14 cellular contexts compared by ENCODE assay signal in the genomic region with DNA sequence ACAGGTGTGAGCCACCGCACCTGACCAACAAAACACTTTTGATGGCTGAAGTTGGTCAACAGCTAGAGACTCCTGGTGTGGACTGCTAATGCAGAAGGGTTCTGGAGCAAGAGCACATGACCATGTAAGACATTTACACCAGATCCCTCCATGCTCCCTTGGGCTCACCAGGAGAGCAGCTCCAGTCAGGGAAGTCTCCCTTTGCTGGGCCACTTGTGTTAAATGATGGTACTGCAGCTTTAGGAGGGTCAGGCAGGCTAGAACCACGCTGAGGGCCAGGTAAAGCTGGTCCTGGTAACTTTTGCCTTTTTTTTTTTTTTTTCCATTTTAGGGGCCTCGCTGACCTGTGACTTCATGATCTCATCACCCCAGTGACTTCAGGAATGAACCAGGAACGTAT.
DNase-seq lines count a peak whose midpoint lies in the region; ATAC-seq, FAIRE-seq and TF ChIP-seq lines count a peak whose summit lies in the region.
"Had no signal": no experiment of that assay in that cellular context is flagged by ENCODE, and none has a peak within 500 bp of the region (broad histone marks: within the 10 kb centered on the region; RNA-seq: fewer than 3 reads in every experiment).

No MANE protein-coding gene starts in this region.

- no peaks in the 10 kb centered on the region for H3K4me1 Mint-ChIP-seq in activated naive CD4-positive, alpha-beta T cell treated with anti-CD3 and anti-CD28 coated beads for 36 hours (ENCODE audit: low read depth)

- intact Hi-C loops in activated naive CD4-positive, alpha-beta T cell treated with anti-CD3 and anti-CD28 coated beads for 36 hours (cut with micrococcal nuclease) = no loop called here

- no peaks in the 10 kb centered on the region for H3K79me1 ChIP-seq in H1 (ENCODE audit: low read depth, low read length)

- H3K23me2 ChIP-seq in H1 (ENCODE audit: low read depth, low read length) = no peaks in the 10 kb centered on the region

- H3K56ac ChIP-seq in H1 (replicated peaks; ENCODE audit: insufficient read length, low read depth, low read length) = no peak overlapping the region

- no peak overlapping the region for H2AFZ ChIP-seq in H1 (ENCODE audit: low read length)

- H3K36me3 Mint-ChIP-seq in activated naive CD4-positive, alpha-beta T cell treated with anti-CD3 and anti-CD28 coated beads for 36 hours (ENCODE audit: low read depth) = no peaks in the 10 kb centered on the region

- H2BK5ac ChIP-seq in H1 (ENCODE audit: low read depth, low read length) = no peak overlapping the region

- TF ChIP-seq EP300 in H1 (IDR thresholded peaks at IDR 0.05; ENCODE audit: borderline replicate concordance in 1 of 2, low read depth in 2 of 2, low read length in 2 of 2) = no peak

- H2BK12ac ChIP-seq in H1 (ENCODE audit: low read depth, low read length) = peak overlapping the region; percentile 64; the same call in 1 of the 2 replicates

- no peak for DNase-seq in H1 (ENCODE audit: low read depth in 1 of 2, low spot score in 2 of 2)
- no peak for DNase-seq in thoracic aorta (ENCODE audit: low spot score)
- DNase-seq in effector memory CD4-positive, alpha-beta T cell = no peak
- no peak for DNase-seq in stimulated activated naive CD8-positive, alpha-beta T cell treated with anti-CD3 and anti-CD28 coated beads, Interleukin-15, Interleukin-2, amounts not matched to agents 100 U/mL and 50 U/mL, for 24 hours
- DNase-seq in activated naive CD4-positive, alpha-beta T cell treated with anti-CD3 and anti-CD28 coated beads for 36 hours = no peak
- DNase-seq: amygdala; C1 segment of cervical spinal cord; stimulated activated CD4-positive, alpha-beta T cell treated with anti-CD3 and anti-CD28 coated beads, Interleukin-12 subunit alpha, Interleukin-12 subunit beta, amount 100 ng/mL, for 4 hours had no signal

- no peak for FAIRE-seq in H1 (lab: Jason Lieb, UNC)

- no peak overlapping the region for H3K4ac ChIP-seq in H1 (replicated peaks; ENCODE audit: insufficient read length, low read depth, low read length)

- TF ChIP-seq RAD21 in H1 (IDR thresholded peaks at IDR 0.05 in 1 of 2, conservative IDR thresholded peaks at IDR 0.05 in 1 of 2; ENCODE audit: low read depth in 2 of 2, low read length in 2 of 2) = peak in 1 of 2 experiments; percentile 8; a peak in 1 of 4 replicates

- H2BK20ac ChIP-seq in H1 (ENCODE audit: low read length) = no peak overlapping the region

- no peak overlapping the region for H3K27ac ChIP-seq in HEK293 (ENCODE audit: extremely low read depth, low read depth, low read length)
- no peak overlapping the region for H3K27ac ChIP-seq in H1 (ENCODE audit: low read depth, low read length)
- H3K27ac ChIP-seq in muscle layer of colon (ENCODE audit: low read depth, low read length) = peak overlapping the region; percentile 2
- H3K27ac ChIP-seq in thoracic aorta = peak overlapping the region; percentile 23 to 67
- H3K27ac ChIP-seq in effector memory CD4-positive, alpha-beta T cell (ENCODE audit: insufficient read depth, low read length, poor library complexity, severe bottlenecking) = no peak overlapping the region
- H3K27ac ChIP-seq: neutrophil had no signal

- TF ChIP-seq CTCF in HEK293 (tag by site-specific recombination; IDR thresholded peaks at IDR 0.05) (no peak), H1 (IDR thresholded peaks at IDR 0.05; ENCODE audit: control extremely low read depth in 1 of 3, insufficient read depth in 1 of 3, low read depth in 1 of 3, low read length in 3 of 3) (peak; percentile 7 to 41 (median 21); a peak in 3 of 4 replicates), thoracic aorta (IDR thresholded peaks at IDR 0.05) (no peak)

- peaks cover 0 to 3% of the 10 kb centered on the region in 2 experiments for H4K20me1 ChIP-seq in H1 (replicated peaks in 1 of 2; ENCODE audit: control insufficient read depth in 1 of 2, insufficient read depth in 2 of 2, low read length in 2 of 2)

- H2AK5ac ChIP-seq in H1 (ENCODE audit: low read depth, low read length) = no peak overlapping the region

- no peak overlapping the region for H3K18ac ChIP-seq in H1 (ENCODE audit: extremely low read depth, low read length)

- H3K23ac ChIP-seq in H1 (ENCODE audit: insufficient read length) = no peak overlapping the region

- peaks cover 7% of the 10 kb centered on the region for H3K4me1 ChIP-seq in HEK293 (ENCODE audit: control insufficient read depth, insufficient read depth, low read length)
- peaks cover 2 to 11% (median 6%) of the 10 kb centered on the region in 4 experiments for H3K4me1 ChIP-seq in H1 (replicated peaks in 1 of 4; ENCODE audit: control insufficient read depth in 3 of 4, insufficient read depth in 4 of 4, low read length in 3 of 4)
- peaks cover 59% of the 10 kb centered on the region for H3K4me1 ChIP-seq in muscle layer of colon (ENCODE audit: insufficient read depth, low read length)
- peaks cover 26 to 64% of the 10 kb centered on the region in 2 donors for H3K4me1 ChIP-seq in thoracic aorta (ENCODE audit: control insufficient read depth in 1 of 2, low read depth in 2 of 2)
- H3K4me1 ChIP-seq in effector memory CD4-positive, alpha-beta T cell (ENCODE audit: control insufficient read depth, insufficient read depth, low read length, poor library complexity, severe bottlenecking) = no peaks in the 10 kb centered on the region

- no peak for TF ChIP-seq POLR2A in H1 (IDR thresholded peaks at IDR 0.05; ENCODE audit: control extremely low read depth in 1 of 2, low read depth in 2 of 2, low read length in 2 of 2)

- H3K9ac ChIP-seq in H1 (replicated peaks in 1 of 4; ENCODE audit: extremely low read depth in 1 of 4, low read depth in 3 of 4, low read length in 3 of 4) (no peak overlapping the region), muscle layer of colon (ENCODE audit: low read length) (no peak overlapping the region)

- peaks cover 2% of the 10 kb centered on the region for H3K9me3 Mint-ChIP-seq in activated naive CD4-positive, alpha-beta T cell treated with anti-CD3 and anti-CD28 coated beads for 36 hours

- CTCF ChIA-PET in HEK293 (lab: Yijun Ruan, JAX) = interaction anchor here (0.9 to 1.7 kb wide), 3 partner anchors 9 to 176 kb away, joined by 3 to 5 read pairs (median 4); no protein-coding TSS in a partner anchor
- CTCF ChIA-PET in H1 (lab: Charles Lee; ENCODE audit: partially characterized antibody) = interaction anchor here (0.8 to 4.6 kb wide), 9 partner anchors 9 to 206 kb away, joined by 3 to 25 read pairs (median 5); no protein-coding TSS in a partner anchor
- CTCF ChIA-PET in activated naive CD4-positive, alpha-beta T cell treated with anti-CD3 and anti-CD28 coated beads for 36 hours (lab: Charles Lee) = interaction anchor here (0.9 to 1.1 kb wide), 2 partner anchors 35 to 176 kb away, joined by 3 to 4 read pairs; no protein-coding TSS in a partner anchor

- peaks cover 0 to 6% (median 1%) of the 10 kb centered on the region in 4 experiments; a peak in 2 of 7 replicates for H3K27me3 ChIP-seq in H1 (replicated peaks in 1 of 4; ENCODE audit: control insufficient read depth in 3 of 4, extremely low read depth in 1 of 4, insufficient read depth in 3 of 4, low read length in 3 of 4)
- H3K27me3 ChIP-seq in muscle layer of colon (ENCODE audit: control insufficient read depth in 1 of 2, insufficient read depth in 2 of 2, low read length in 2 of 2) = no peaks in the 10 kb centered on the region
- H3K27me3 ChIP-seq in thoracic aorta (replicated peaks; ENCODE audit: insufficient read depth) = no peaks in the 10 kb centered on the region
- H3K27me3 ChIP-seq in effector memory CD4-positive, alpha-beta T cell (replicated peaks; ENCODE audit: control insufficient read depth, insufficient read depth, low read length, poor library complexity, severe bottlenecking) = no peaks in the 10 kb centered on the region

- no peak overlapping the region for H4K5ac ChIP-seq in H1 (ENCODE audit: insufficient read length, low read depth, low read length)

- WGBS in H1 (ENCODE audit: extremely low coverage in 1 of 2, insufficient coverage in 1 of 2, insufficient read length in 1 of 2, insufficient replicate concordance in 2 of 2, low coverage in 1 of 2, low lambda C conversion rate in 2 of 2, missing lambda C conversion rate in 1 of 2), 2 experiments = 97% methylated on average over 3 of the region's 4 CpGs; no CpG with 5 or more reads in 1 of the 2 experiments

- no peaks in the 10 kb centered on the region for H3K79me2 ChIP-seq in H1 (ENCODE audit: control insufficient read depth in 1 of 2, insufficient read depth in 2 of 2, low read length in 2 of 2)

- H4K91ac ChIP-seq in H1 (replicated peaks; ENCODE audit: insufficient read length, low read length) = no peak overlapping the region

- no peak overlapping the region for H3K27ac Mint-ChIP-seq in activated naive CD4-positive, alpha-beta T cell treated with anti-CD3 and anti-CD28 coated beads for 36 hours

- no peak overlapping the region for H3K4me2 ChIP-seq in H1 (ENCODE audit: insufficient read depth in 1 of 2, low read depth in 2 of 2, low read length in 2 of 2)

- POLR2A ChIA-PET in HEK293 (lab: Yijun Ruan, JAX) = no interaction called here
- POLR2A ChIA-PET in H1 (lab: Charles Lee; ENCODE audit: partially characterized antibody) = interaction anchor here (1.0 to 1.6 kb wide), 2 partner anchors 122 to 192 kb away, joined by 3 read pairs; no protein-coding TSS in a partner anchor

- no peak overlapping the region for H3K4me3 Mint-ChIP-seq in activated naive CD4-positive, alpha-beta T cell treated with anti-CD3 and anti-CD28 coated beads for 36 hours

- no peak overlapping the region for H4K8ac ChIP-seq in H1 (ENCODE audit: extremely low read depth, insufficient read depth, low read length)

- ATAC-seq in thoracic aorta (ENCODE audit: insufficient number of reproducible peaks, low FRiP score, low read depth) (no peak), GM18502 (IDR thresholded peaks at IDR 0.05; ENCODE audit: poor library complexity, unreplicated experiment) (no peak)
- ATAC-seq in stimulated activated naive CD8-positive, alpha-beta T cell treated with anti-CD3 and anti-CD28 coated beads, Interleukin-15, Interleukin-2, amounts not matched to agents 100 U/mL and 50 U/mL, for 24 hours = no peak
- ATAC-seq: esophagus mucosa had no signal

- H3K27me3 Mint-ChIP-seq in activated naive CD4-positive, alpha-beta T cell treated with anti-CD3 and anti-CD28 coated beads for 36 hours (ENCODE audit: low read depth) = no peaks in the 10 kb centered on the region

- no peak overlapping the region for H3K14ac ChIP-seq in H1 (ENCODE audit: insufficient read length)

- no peak overlapping the region for H3K4me3 ChIP-seq in HEK293 (ENCODE audit: low read depth, low read length)
- H3K4me3 ChIP-seq in H1 (ENCODE audit: extremely low read depth in 1 of 4, insufficient read depth in 2 of 4, low read depth in 3 of 4, low read length in 4 of 4) = no peak overlapping the region
- no peak overlapping the region for H3K4me3 ChIP-seq in muscle layer of colon (ENCODE audit: low read depth in 1 of 2, low read length in 2 of 2)
- H3K4me3 ChIP-seq in thoracic aorta = no peak overlapping the region
- no peak overlapping the region for H3K4me3 ChIP-seq in effector memory CD4-positive, alpha-beta T cell (ENCODE audit: insufficient read depth, low read depth, low read length, poor library complexity, severe bottlenecking)
- H3K4me3 ChIP-seq: lung had no signal

- no peak overlapping the region for H2BK120ac ChIP-seq in H1 (replicated peaks; ENCODE audit: low read depth, low read length)

- H3K9me3 ChIP-seq in HEK293 (ENCODE audit: control insufficient read depth, insufficient read depth, low read depth, low read length) = no peaks in the 10 kb centered on the region
- peaks cover 0 to 3% of the 10 kb centered on the region in 2 experiments; a peak in 1 of 4 replicates for H3K9me3 ChIP-seq in H1 (ENCODE audit: insufficient read depth in 2 of 2, low read depth in 1 of 2, low read length in 1 of 2)
- H3K9me3 ChIP-seq in muscle layer of colon (ENCODE audit: low read length) = no peaks in the 10 kb centered on the region
- H3K9me3 ChIP-seq in thoracic aorta = peaks cover 6% of the 10 kb centered on the region
- no peaks in the 10 kb centered on the region for H3K9me3 ChIP-seq in effector memory CD4-positive, alpha-beta T cell (ENCODE audit: control insufficient read depth, low read length)
- H3K9me3 ChIP-seq: neutrophil had no signal

- H3K36me3 ChIP-seq in HEK293 (ENCODE audit: control insufficient read depth in 2 of 2, insufficient read depth in 1 of 2, low read length in 2 of 2) = no peaks in the 10 kb centered on the region
- no peaks in the 10 kb centered on the region for H3K36me3 ChIP-seq in H1 (ENCODE audit: control insufficient read depth in 2 of 4, insufficient read depth in 4 of 4, low read length in 3 of 4)
- H3K36me3 ChIP-seq in muscle layer of colon (ENCODE audit: insufficient read depth, low read length) = no peaks in the 10 kb centered on the region
- no peaks in the 10 kb centered on the region for H3K36me3 ChIP-seq in thoracic aorta
- no peaks in the 10 kb centered on the region for H3K36me3 ChIP-seq in effector memory CD4-positive, alpha-beta T cell (ENCODE audit: control insufficient read depth, insufficient read depth, low read length)
- H3K36me3 ChIP-seq: neutrophil had no signal

- H2BK15ac ChIP-seq in H1 (ENCODE audit: low read length) = 0 out of 2 replicates have a peak overlapping the region, but pooled peaks have one; percentile 77

Comparison
In these comparisons a context has a peak if more than half of its experiments do, and no peak if none do; other contexts are left out.
1. H3K27ac ChIP-seq: peak in muscle layer of colon (single experiment) and thoracic aorta (2 of 2); none in HEK293 (single experiment), H1 (single experiment) and effector memory CD4-positive, alpha-beta T cell (single experiment).
2. CTCF ChIP-seq: peak in H1 (3 of 3); none in HEK293 (single experiment) and thoracic aorta (single experiment).
3. Of the 6 proteins assayed by ChIP-seq in both HEK293 and H1: peak only in HEK293: none; only in H1: CTCF; in both: none; in neither: 5.